Comparison of ENCODE assay signal across 8 cellular contexts in the genomic region with DNA sequence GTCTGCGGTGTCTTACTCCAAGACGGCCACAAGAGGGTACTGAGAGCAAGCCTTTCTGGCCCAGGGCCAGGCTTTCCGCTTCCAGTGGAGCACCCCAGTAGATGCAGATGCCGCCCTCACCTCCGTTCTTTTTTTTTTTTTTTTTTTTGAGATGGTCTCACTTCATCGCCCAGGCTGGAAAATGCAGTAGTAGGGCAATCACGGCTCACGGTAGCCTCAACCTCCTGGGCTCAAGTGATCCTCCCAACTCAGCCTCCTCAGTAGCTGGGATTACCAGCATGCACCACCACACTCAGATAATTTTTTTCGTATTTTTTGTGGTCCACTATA. TPM values are rescaled to one million over a fixed set of nuclear protein-coding genes. Genes with fewer than 3 reads are reported as not detected.
DNase-seq lines count a peak whose midpoint lies in the region; ATAC-seq, FAIRE-seq and TF ChIP-seq lines count a peak whose summit lies in the region.

No MANE protein-coding gene starts in this region.

- H3K4me1 ChIP-seq in A549 (peaks cover 19% of the 10 kb centered on the region), Peyer's patch (peaks cover 0 to 21% (median 6%) of the 10 kb centered on the region in 4 donors), neuronal stem cell (ENCODE audit: control insufficient read depth in 2 of 2, insufficient read depth in 1 of 2, low read depth in 1 of 2, low read length in 2 of 2) (peaks cover 3 to 5% of the 10 kb centered on the region in 2 donors)

- H3K4ac ChIP-seq in neuronal stem cell (ENCODE audit: low read length), result no peak overlapping the region

- FAIRE-seq in A549 (lab: Jason Lieb, UNC), result no peak

- no peak overlapping the region for H3K14ac ChIP-seq in neuronal stem cell (ENCODE audit: low read length)

- H3K4me3 ChIP-seq in A549 (no peak overlapping the region), Peyer's patch (no peak overlapping the region), neuronal stem cell (ENCODE audit: low read length in 2 of 2) (no peak overlapping the region)

- no peak for TF ChIP-seq EP300 in A549 (IDR thresholded peaks at IDR 0.05)

- H3K23ac ChIP-seq in neuronal stem cell (ENCODE audit: low read depth, low read length, poor library complexity), result no peak overlapping the region

- 1% methylated on average over 9 of the region's 9 CpGs for WGBS in A549 (ENCODE audit: missing lambda C conversion rate)
- WGBS in neuronal stem cell (ENCODE audit: extremely low coverage in 2 of 2, insufficient read length in 2 of 2, insufficient replicate concordance in 1 of 2), 2 donors, result no CpG with 5 or more reads among the region's 9 CpGs

- no peak overlapping the region for H2AK5ac ChIP-seq in neuronal stem cell (ENCODE audit: low read depth, low read length)

- H2BK120ac ChIP-seq in neuronal stem cell (ENCODE audit: low read depth, low read length), result no peak overlapping the region

- TF ChIP-seq RAD21 in A549 (conservative IDR thresholded peaks at IDR 0.05 in 1 of 2, IDR thresholded peaks at IDR 0.05 in 1 of 2), result peak; percentile 73 to 77

- H4K8ac ChIP-seq in neuronal stem cell (ENCODE audit: low read depth, low read length), result no peak overlapping the region

- H3K18ac ChIP-seq in neuronal stem cell (ENCODE audit: low read length), result no peak overlapping the region

- H3K4me2 ChIP-seq in A549, result peak overlapping the region; percentile 32
- H3K4me2 ChIP-seq in neuronal stem cell (ENCODE audit: insufficient read depth, low read length, poor library complexity, severe bottlenecking), result no peak overlapping the region

- TF ChIP-seq POLR2A in A549 (IDR thresholded peaks at IDR 0.05; ENCODE audit: low read length), result no peak
- TF ChIP-seq POLR2A in Peyer's patch (IDR thresholded peaks at IDR 0.05), result no peak

- no peak overlapping the region for H4K91ac ChIP-seq in neuronal stem cell (ENCODE audit: low read depth, low read length, poor library complexity)

- TF ChIP-seq CTCF in A549 (IDR thresholded peaks at IDR 0.05) (peak; percentile 75), LNCAP (IDR thresholded peaks at IDR 0.05) (peak; percentile 67), Peyer's patch (IDR thresholded peaks at IDR 0.05) (peak; percentile 69 to 90 (median 82))

- H3K79me1 ChIP-seq in neuronal stem cell (ENCODE audit: low read depth, low read length), result no peaks in the 10 kb centered on the region

- H2BK12ac ChIP-seq in neuronal stem cell (ENCODE audit: low read length), result no peak overlapping the region

- no peak overlapping the region for H2AFZ ChIP-seq in neuronal stem cell (ENCODE audit: low read length)

- no peak overlapping the region for H2BK5ac ChIP-seq in neuronal stem cell (ENCODE audit: low read length)

- H3K9ac ChIP-seq in neuronal stem cell (ENCODE audit: low read depth, low read length, poor library complexity), result no peak overlapping the region

- no peaks in the 10 kb centered on the region for H3K27me3 ChIP-seq in Peyer's patch
- H3K27me3 ChIP-seq in neuronal stem cell (ENCODE audit: control insufficient read depth in 3 of 3, insufficient read depth in 3 of 3, low read depth in 1 of 3, low read length in 3 of 3), result peaks cover 0 to 33% (median 15%) of the 10 kb centered on the region in 3 experiments

- CTCF ChIA-PET in A549 (lab: Yijun Ruan, JAX), result interaction anchor here (0.6 to 11.1 kb wide), 16 partner anchors 9 to 357 kb away, joined by 3 to 259 read pairs (median 4); partner anchors contain the start of gene EXOC3L4

- H3K36me3 ChIP-seq in Peyer's patch (no peaks in the 10 kb centered on the region), neuronal stem cell (replicated peaks in 1 of 2; ENCODE audit: control insufficient read depth in 2 of 2, insufficient read depth in 2 of 2, low read length in 2 of 2) (no peaks in the 10 kb centered on the region)

- ATAC-seq in A549, result peak; percentile 26 to 35; a peak in 4 of 6 replicates
- ATAC-seq in GM18511 (IDR thresholded peaks at IDR 0.05; ENCODE audit: unreplicated experiment), result peak; percentile 67

- H3K9me3 ChIP-seq in A549 (no peaks in the 10 kb centered on the region), Peyer's patch (no peaks in the 10 kb centered on the region), neuronal stem cell (replicated peaks in 1 of 2; ENCODE audit: control insufficient read depth in 2 of 2, insufficient read depth in 1 of 2, low read depth in 1 of 2, low read length in 2 of 2) (peaks cover 0 to 6% of the 10 kb centered on the region in 2 donors)

- H3K27ac ChIP-seq in A549 (peak overlapping the region in 1 of 2 experiments; percentile 56; a peak in 3 of 6 replicates), Peyer's patch (no peak overlapping the region), neuronal stem cell (replicated peaks; ENCODE audit: low read length) (no peak overlapping the region), substantia nigra (ENCODE audit: low read depth, low read length, poor library complexity, severe bottlenecking) (no peak overlapping the region)

- POLR2A ChIA-PET in A549 (lab: Yijun Ruan, JAX), result no interaction called here

- H2BK15ac ChIP-seq in neuronal stem cell (ENCODE audit: low read length), result no peak overlapping the region

- DNase-seq in A549 (ENCODE audit: low read depth in 1 of 2, low spot score in 1 of 2) (peak; percentile 86 to 87), Peyer's patch (peak; percentile 77 to 94 (median 83)), fibroblast of peridontal ligament (ENCODE audit: extremely low read depth) (peak; percentile 73), neuronal stem cell (ENCODE audit: low spot score) (peak; percentile 67), substantia nigra (lab: John Stamatoyannopoulos, UW) (peak in 36 of 49 donors; percentile 6 to 82 (median 58))
- peak; percentile 73 to 80 for DNase-seq in activated T-cell treated with anti-CD3 and anti-CD28 coated beads, Interleukin-2, amount 50 U/mL, for 48 hours

TF ChIP-seq in A549, 52 proteins besides CTCF, POLR2A, EP300 and RAD21:
- TF ChIP-seq SMC3 (IDR thresholded peaks at IDR 0.05) (peak; percentile 87), FOSL2 (IDR thresholded peaks at IDR 0.05) (no peak), FOSL2 (CRISPR knock-in tag; IDR thresholded peaks at IDR 0.05) (no peak)

RNA-seq across cellular contexts. Expression of gene LBHD2, which starts 5.6 kb away (rescaled TPM):
- polyA plus RNA-seq in A549 (2011; rRNA removed) (not detected in 2 replicates), A549 (2017; fragmentation: RNase III; extraction: RNeasy Plus Mini Kit Qiagen cat#74134 plus additional on column Dnase treatment) (not detected in 3 replicates)
- 0.06 and 0.08 TPM in 2 replicates for polyA plus RNA-seq in A549 (2012; cell fraction: cytosol; rRNA removed)
- polyA plus RNA-seq in A549 (2012; cell fraction: nucleus; rRNA removed), result not detected in 2 replicates
- not detected in 2 replicates for polyA minus RNA-seq in A549 (2011; rRNA and poly(A)+ RNA removed)
- not detected for total RNA-seq in Peyer's patch
- polyA plus RNA-seq in neuronal stem cell (2013, experiment 1 of 2), result not detected
- polyA plus RNA-seq in neuronal stem cell (2013, experiment 2 of 2), result not detected

RNA-seq across cellular contexts. Expression of gene EXOC3L4, which starts 16.1 kb away (rescaled TPM):
- polyA plus RNA-seq in A549 (2011; rRNA removed) (0.94 and 1.5 TPM in 2 replicates), A549 (2017; fragmentation: RNase III; extraction: RNeasy Plus Mini Kit Qiagen cat#74134 plus additional on column Dnase treatment) (4.3 to 4.9 TPM (median 4.7 TPM) in 3 replicates)
- polyA plus RNA-seq in A549 (2012; cell fraction: cytosol; rRNA removed), result 4.3 and 7.2 TPM in 2 replicates
- 15.2 and 17.0 TPM in 2 replicates for polyA plus RNA-seq in A549 (2012; cell fraction: nucleus; rRNA removed)
- polyA minus RNA-seq in A549 (2011; rRNA and poly(A)+ RNA removed), result 1.2 and 2.7 TPM in 2 replicates
- 10 to 100 TPM; 20.6 to 69.5 (median 34.1) TPM for total RNA-seq in Peyer's patch
- polyA plus RNA-seq in neuronal stem cell (2013, experiment 1 of 2), result not detected
- polyA plus RNA-seq in neuronal stem cell (2013, experiment 2 of 2), result not detected

RNA-seq across cellular contexts. Expression of gene CDC42BPB, which starts 21.0 kb away (rescaled TPM):
- polyA plus RNA-seq in A549 (2011; rRNA removed), result 57.1 and 105 TPM in 2 replicates
- polyA plus RNA-seq in A549 (2012; cell fraction: cytosol; rRNA removed), result 72.4 and 91.1 TPM in 2 replicates
- 197 and 207 TPM in 2 replicates for polyA plus RNA-seq in A549 (2012; cell fraction: nucleus; rRNA removed)
- polyA plus RNA-seq in A549 (2017; fragmentation: RNase III; extraction: RNeasy Plus Mini Kit Qiagen cat#74134 plus additional on column Dnase treatment), result 56.0 to 56.4 TPM (median 56.0 TPM) in 3 replicates
- polyA minus RNA-seq in A549 (2011; rRNA and poly(A)+ RNA removed), result 176 and 179 TPM in 2 replicates
- total RNA-seq in Peyer's patch, result 100 to 1,000 TPM; 145 to 255 (median 197) TPM
- 44.7 TPM for polyA plus RNA-seq in neuronal stem cell (2013, experiment 1 of 2)
- 45.1 TPM for polyA plus RNA-seq in neuronal stem cell (2013, experiment 2 of 2)

RNA-seq across cellular contexts. Expression of gene TNFAIP2, which starts 44.9 kb away (rescaled TPM):
- polyA plus RNA-seq in A549 (2011; rRNA removed) (222 and 249 TPM in 2 replicates), A549 (2017; fragmentation: RNase III; extraction: RNeasy Plus Mini Kit Qiagen cat#74134 plus additional on column Dnase treatment) (254 to 344 TPM (median 332 TPM) in 3 replicates)
- polyA plus RNA-seq in A549 (2012; cell fraction: cytosol; rRNA removed), result 330 and 432 TPM in 2 replicates
- polyA plus RNA-seq in A549 (2012; cell fraction: nucleus; rRNA removed), result 944 and 1,061 TPM in 2 replicates
- 229 and 304 TPM in 2 replicates for polyA minus RNA-seq in A549 (2011; rRNA and poly(A)+ RNA removed)
- 10 to 100 TPM; 10.5 to 94.9 (median 31.1) TPM for total RNA-seq in Peyer's patch
- polyA plus RNA-seq in neuronal stem cell (2013, experiment 1 of 2), result 26.4 TPM
- 24.5 TPM for polyA plus RNA-seq in neuronal stem cell (2013, experiment 2 of 2)
